2 cellular contexts compared by ENCODE assay signal in genomic region chr4:40388248-40388647, GRCh38.
TF ChIP-seq lines count a peak whose summit lies in the region.

No MANE protein-coding gene starts in this region.

TF ChIP-seq in GM23338, 12 proteins besides CTCF, POLR2A, EP300 and RAD21:
- TF ChIP-seq ZNF331 (CRISPR knock-in tag; IDR thresholded peaks at IDR 0.05; ENCODE audit: low read depth) (no peak), EZH2 (IDR thresholded peaks at IDR 0.05; ENCODE audit: low read depth, unreplicated experiment) (no peak), ZNF462 (CRISPR knock-in tag; IDR thresholded peaks at IDR 0.05) (no peak), ZNF114 (CRISPR knock-in tag; IDR thresholded peaks at IDR 0.05) (no peak), EZH2phosphoT487 (IDR thresholded peaks at IDR 0.05; ENCODE audit: unreplicated experiment) (no peak), POLR2AphosphoS5 (IDR thresholded peaks at IDR 0.05; ENCODE audit: low read depth) (no peak), JUNB (IDR thresholded peaks at IDR 0.05; ENCODE audit: unreplicated experiment) (no peak), STAT1 (IDR thresholded peaks at IDR 0.05; ENCODE audit: unreplicated experiment) (no peak), CREB1 (CRISPR knock-in tag; IDR thresholded peaks at IDR 0.05; ENCODE audit: low read depth) (no peak), NANOG (IDR thresholded peaks at IDR 0.05; ENCODE audit: borderline replicate concordance) (no peak)
- TF ChIP-seq, protein P1, sequence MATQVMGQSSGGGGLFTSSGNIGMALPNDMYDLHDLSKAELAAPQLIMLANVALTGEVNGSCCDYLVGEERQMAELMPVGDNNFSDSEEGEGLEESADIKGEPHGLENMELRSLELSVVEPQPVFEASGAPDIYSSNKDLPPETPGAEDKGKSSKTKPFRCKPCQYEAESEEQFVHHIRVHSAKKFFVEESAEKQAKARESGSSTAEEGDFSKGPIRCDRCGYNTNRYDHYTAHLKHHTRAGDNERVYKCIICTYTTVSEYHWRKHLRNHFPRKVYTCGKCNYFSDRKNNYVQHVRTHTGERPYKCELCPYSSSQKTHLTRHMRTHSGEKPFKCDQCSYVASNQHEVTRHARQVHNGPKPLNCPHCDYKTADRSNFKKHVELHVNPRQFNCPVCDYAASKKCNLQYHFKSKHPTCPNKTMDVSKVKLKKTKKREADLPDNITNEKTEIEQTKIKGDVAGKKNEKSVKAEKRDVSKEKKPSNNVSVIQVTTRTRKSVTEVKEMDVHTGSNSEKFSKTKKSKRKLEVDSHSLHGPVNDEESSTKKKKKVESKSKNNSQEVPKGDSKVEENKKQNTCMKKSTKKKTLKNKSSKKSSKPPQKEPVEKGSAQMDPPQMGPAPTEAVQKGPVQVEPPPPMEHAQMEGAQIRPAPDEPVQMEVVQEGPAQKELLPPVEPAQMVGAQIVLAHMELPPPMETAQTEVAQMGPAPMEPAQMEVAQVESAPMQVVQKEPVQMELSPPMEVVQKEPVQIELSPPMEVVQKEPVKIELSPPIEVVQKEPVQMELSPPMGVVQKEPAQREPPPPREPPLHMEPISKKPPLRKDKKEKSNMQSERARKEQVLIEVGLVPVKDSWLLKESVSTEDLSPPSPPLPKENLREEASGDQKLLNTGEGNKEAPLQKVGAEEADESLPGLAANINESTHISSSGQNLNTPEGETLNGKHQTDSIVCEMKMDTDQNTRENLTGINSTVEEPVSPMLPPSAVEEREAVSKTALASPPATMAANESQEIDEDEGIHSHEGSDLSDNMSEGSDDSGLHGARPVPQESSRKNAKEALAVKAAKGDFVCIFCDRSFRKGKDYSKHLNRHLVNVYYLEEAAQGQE (IDR thresholded peaks at IDR 0.05; ENCODE audit: unreplicated experiment) = no peak
- TF ChIP-seq, protein P2, sequence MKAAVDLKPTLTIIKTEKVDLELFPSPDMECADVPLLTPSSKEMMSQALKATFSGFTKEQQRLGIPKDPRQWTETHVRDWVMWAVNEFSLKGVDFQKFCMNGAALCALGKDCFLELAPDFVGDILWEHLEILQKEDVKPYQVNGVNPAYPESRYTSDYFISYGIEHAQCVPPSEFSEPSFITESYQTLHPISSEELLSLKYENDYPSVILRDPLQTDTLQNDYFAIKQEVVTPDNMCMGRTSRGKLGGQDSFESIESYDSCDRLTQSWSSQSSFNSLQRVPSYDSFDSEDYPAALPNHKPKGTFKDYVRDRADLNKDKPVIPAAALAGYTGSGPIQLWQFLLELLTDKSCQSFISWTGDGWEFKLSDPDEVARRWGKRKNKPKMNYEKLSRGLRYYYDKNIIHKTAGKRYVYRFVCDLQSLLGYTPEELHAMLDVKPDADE (IDR thresholded peaks at IDR 0.05) = no peak
TF ChIP-seq in GM23338: peak in this region for 0.

TF ChIP-seq in K562, 482 proteins besides CTCF, POLR2A, EP300 and RAD21:
- no peak for TF ChIP-seq KAT2B (IDR thresholded peaks at IDR 0.05; ENCODE audit: low read depth, low read length)
- no peak for TF ChIP-seq ILK (tag; IDR thresholded peaks at IDR 0.05; ENCODE audit: borderline replicate concordance, low read depth)
- TF ChIP-seq, protein P3, sequence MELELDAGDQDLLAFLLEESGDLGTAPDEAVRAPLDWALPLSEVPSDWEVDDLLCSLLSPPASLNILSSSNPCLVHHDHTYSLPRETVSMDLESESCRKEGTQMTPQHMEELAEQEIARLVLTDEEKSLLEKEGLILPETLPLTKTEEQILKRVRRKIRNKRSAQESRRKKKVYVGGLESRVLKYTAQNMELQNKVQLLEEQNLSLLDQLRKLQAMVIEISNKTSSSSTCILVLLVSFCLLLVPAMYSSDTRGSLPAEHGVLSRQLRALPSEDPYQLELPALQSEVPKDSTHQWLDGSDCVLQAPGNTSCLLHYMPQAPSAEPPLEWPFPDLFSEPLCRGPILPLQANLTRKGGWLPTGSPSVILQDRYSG (tag; conservative IDR thresholded peaks at IDR 0.05; ENCODE audit: low read depth) = no peak
- TF ChIP-seq MGA (IDR thresholded peaks at IDR 0.05) = no peak
- no peak for TF ChIP-seq ELF4 (CRISPR knock-in tag; IDR thresholded peaks at IDR 0.05)
- TF ChIP-seq SMAD1 (IDR thresholded peaks at IDR 0.05; ENCODE audit: low read depth, low read length, partially characterized antibody) = no peak
- no peak for TF ChIP-seq SIX5 (IDR thresholded peaks at IDR 0.05; ENCODE audit: borderline replicate concordance in 1 of 2, insufficient read depth in 1 of 2, low read depth in 1 of 2, low read length in 2 of 2)
- TF ChIP-seq ZNF354B (CRISPR knock-in tag; IDR thresholded peaks at IDR 0.05) = no peak
- TF ChIP-seq JUND (IDR thresholded peaks at IDR 0.05; ENCODE audit: borderline replicate concordance, low read depth, low read length) = no peak
- TF ChIP-seq JUND (tag; IDR thresholded peaks at IDR 0.05; ENCODE audit: borderline replicate concordance, low read depth, low read length) = no peak
- TF ChIP-seq, protein P1 (CRISPR knock-in tag; IDR thresholded peaks at IDR 0.05; ENCODE audit: low read depth) = no peak
- TF ChIP-seq RBM22 (IDR thresholded peaks at IDR 0.05; ENCODE audit: low read depth, low read length, poor library complexity, severe bottlenecking) = no peak
- TF ChIP-seq SMARCE1 (IDR thresholded peaks at IDR 0.05) = no peak
- no peak for TF ChIP-seq NCOR1 (IDR thresholded peaks at IDR 0.05)
- no peak for TF ChIP-seq RFX7 (CRISPR knock-in tag; IDR thresholded peaks at IDR 0.05)
- no peak for TF ChIP-seq GABPB1 (CRISPR knock-in tag; IDR thresholded peaks at IDR 0.05)
- TF ChIP-seq U2AF1 (optimal IDR thresholded peaks at IDR 0.05; ENCODE audit: low read depth, low read length) = no peak
- no peak for TF ChIP-seq ZNF12 (CRISPR knock-in tag; IDR thresholded peaks at IDR 0.05)
